14 cellular contexts compared by ENCODE assay signal in the genomic region with DNA sequence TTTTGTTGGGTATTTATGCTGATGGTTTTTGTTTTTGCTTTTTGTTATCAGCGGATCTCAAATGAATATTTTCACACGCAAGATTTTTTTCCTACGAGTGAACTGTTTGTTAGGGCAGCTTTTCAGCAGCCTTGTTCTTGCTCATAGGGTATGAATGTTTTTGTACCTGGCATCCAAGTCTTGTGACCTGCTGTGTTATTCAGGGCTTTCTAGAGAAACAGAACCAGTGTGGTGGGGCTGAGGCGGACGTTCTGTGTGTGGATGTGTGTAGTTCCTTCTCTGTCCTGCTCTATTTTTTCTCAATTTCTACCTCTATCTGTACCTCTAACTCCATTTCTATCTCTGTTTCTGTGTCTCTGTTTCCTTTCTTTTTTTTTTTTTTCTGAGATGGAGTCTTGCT.
"Had no signal": no experiment of that assay in that cellular context is flagged by ENCODE, and none has a peak within 500 bp of the region (broad histone marks: within the 10 kb centered on the region; RNA-seq: fewer than 3 reads in every experiment).

No MANE protein-coding gene starts in this region.

- H3K27ac Mint-ChIP-seq: activated naive CD8-positive, alpha-beta T cell; activated T-cell treated with anti-CD3 and anti-CD28 coated beads, Interleukin-2, amount 50 U/mL, for 24 hours had no signal

- FAIRE-seq: bronchial epithelial cell, colon had no signal

- ATAC-seq: left colon had no signal

- H3K27ac ChIP-seq: thyroid gland had no signal

- H3K27me3 ChIP-seq: thyroid gland had no signal

- H3K4me3 Mint-ChIP-seq: activated naive CD8-positive, alpha-beta T cell; activated T-cell treated with anti-CD3 and anti-CD28 coated beads, Interleukin-2, amount 50 U/mL, for 24 hours had no signal

- H3K4me3 ChIP-seq: lung, skin epidermis, thyroid gland had no signal

- DNase-seq: activated CD4-positive, alpha-beta T cell treated with anti-CD3 and anti-CD28 coated beads, Interleukin-2, amount 50 U/mL, for 48 hours; activated effector memory CD4-positive, alpha-beta T cell treated with anti-CD3 and anti-CD28 coated beads, Interleukin-2, amount 50 U/mL, for 16 hours; activated T-cell treated with anti-CD3 and anti-CD28 coated beads, Interleukin-2, amount 50 U/mL, for 24 hours; amniotic stem cell; effector CD4-positive, alpha-beta T cell; foreskin fibroblast; left colon; SIG-M5; thyroid gland had no signal

- H3K9me3 ChIP-seq: thyroid gland had no signal

- H3K9me3 Mint-ChIP-seq: activated T-cell treated with anti-CD3 and anti-CD28 coated beads, Interleukin-2, amount 50 U/mL, for 24 hours had no signal

- H3K27me3 Mint-ChIP-seq: activated naive CD8-positive, alpha-beta T cell; activated T-cell treated with anti-CD3 and anti-CD28 coated beads, Interleukin-2, amount 50 U/mL, for 24 hours had no signal
